In the genomic region with DNA sequence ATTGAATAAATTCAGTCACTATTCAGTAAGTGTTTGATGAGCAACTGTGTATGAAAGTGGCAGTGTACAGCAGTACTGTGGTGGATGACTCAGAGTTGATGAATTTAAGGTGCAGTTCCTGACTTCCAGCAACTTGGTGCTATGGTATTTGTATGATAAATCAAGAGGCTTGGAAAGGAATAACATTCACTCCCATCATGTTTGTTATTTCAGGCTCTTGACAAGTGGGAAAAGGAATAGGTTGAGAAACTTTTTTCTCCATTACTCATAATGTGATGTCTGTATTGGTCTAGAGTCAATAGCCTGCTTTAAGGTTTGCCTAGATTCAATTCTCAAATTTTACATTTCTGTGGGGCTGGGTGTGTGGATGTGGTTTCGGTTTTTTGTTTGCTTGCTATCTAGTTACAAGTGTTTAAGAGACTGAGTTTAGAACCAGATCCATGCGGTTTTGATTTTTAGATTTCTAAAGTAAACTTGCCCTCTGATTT, we compare ENCODE assay signal across 8 cellular contexts. TPM values are rescaled to one million over a fixed set of nuclear protein-coding genes. Genes with fewer than 3 reads are reported as not detected.
A peak's percentile ranks its signal among the peaks of the same experiment; 100 is the strongest.
DNase-seq lines count a peak whose midpoint lies in the region; ATAC-seq and TF ChIP-seq lines count a peak whose summit lies in the region.

No MANE protein-coding gene starts in this region.

- H3K4me3 Mint-ChIP-seq in chondrocyte (ENCODE audit: unreplicated experiment): peak overlapping the region; percentile 0

- no peak for TF ChIP-seq CTCF in chondrocyte (IDR thresholded peaks at IDR 0.05)
- no peak for TF ChIP-seq CTCF in lower leg skin (IDR thresholded peaks at IDR 0.05)

- peaks cover 10% of the 10 kb centered on the region for H3K36me3 Mint-ChIP-seq in chondrocyte (ENCODE audit: low read depth)

- H3K9me3 Mint-ChIP-seq in chondrocyte (ENCODE audit: low read depth): peaks cover 3% of the 10 kb centered on the region

- no peak for ATAC-seq in GM21526 (IDR thresholded peaks at IDR 0.05; ENCODE audit: low FRiP score, unreplicated experiment)
- no peak for ATAC-seq in HG02870 (IDR thresholded peaks at IDR 0.05; ENCODE audit: unreplicated experiment)

- DNase-seq in GM04503 (ENCODE audit: low read depth) (peak; percentile 92), HPDE6-E6E7 (ENCODE audit: extremely low spot score) (peak; percentile 85), chondrocyte (ENCODE audit: low spot score) (no peak), non-pigmented ciliary epithelial cell (ENCODE audit: low read depth) (peak; percentile 96), UCSD-AML1 (lab: John Stamatoyannopoulos, UW; ENCODE audit: unreplicated experiment) (no peak), lower leg skin (ENCODE audit: low spot score in 2 of 2) (no peak)

- peaks cover 36% of the 10 kb centered on the region for H3K4me1 Mint-ChIP-seq in chondrocyte (ENCODE audit: low read depth)

- H3K27ac Mint-ChIP-seq in chondrocyte (ENCODE audit: unreplicated experiment): peak overlapping the region; percentile 81

- H3K27me3 Mint-ChIP-seq in chondrocyte (ENCODE audit: low read depth): no peaks in the 10 kb centered on the region

- 42 to 56% methylated on average over 2 of the region's 2 CpGs for WGBS in lower leg skin, 2 donors

- H3K4me3 ChIP-seq in lower leg skin (ENCODE audit: low read depth, poor library complexity, severe bottlenecking): no peak overlapping the region

- no peak for TF ChIP-seq POLR2A in lower leg skin (IDR thresholded peaks at IDR 0.05)

- intact Hi-C loops in lower leg skin (cut with DNase I; ENCODE audit: low total_unique reads): no loop called here

RNA-seq across cellular contexts. Expression of gene CYP2U1, which starts 35.1 kb away (rescaled TPM):
- 14.0 to 16.9 TPM (median 16.4 TPM) in 3 replicates for total RNA-seq in chondrocyte
- total RNA-seq in lower leg skin: 1 to 10 TPM; 2.2 to 5.8 (median 4.8) TPM

Comparison
In these comparisons a context has a peak if more than half of its experiments do, and no peak if none do; other contexts are left out.
1. DNase-seq: peak in GM04503 (single experiment), HPDE6-E6E7 (single experiment) and non-pigmented ciliary epithelial cell (single experiment); none in chondrocyte (single experiment), UCSD-AML1 (single experiment) and lower leg skin (0 of 2).